In the genomic region with DNA sequence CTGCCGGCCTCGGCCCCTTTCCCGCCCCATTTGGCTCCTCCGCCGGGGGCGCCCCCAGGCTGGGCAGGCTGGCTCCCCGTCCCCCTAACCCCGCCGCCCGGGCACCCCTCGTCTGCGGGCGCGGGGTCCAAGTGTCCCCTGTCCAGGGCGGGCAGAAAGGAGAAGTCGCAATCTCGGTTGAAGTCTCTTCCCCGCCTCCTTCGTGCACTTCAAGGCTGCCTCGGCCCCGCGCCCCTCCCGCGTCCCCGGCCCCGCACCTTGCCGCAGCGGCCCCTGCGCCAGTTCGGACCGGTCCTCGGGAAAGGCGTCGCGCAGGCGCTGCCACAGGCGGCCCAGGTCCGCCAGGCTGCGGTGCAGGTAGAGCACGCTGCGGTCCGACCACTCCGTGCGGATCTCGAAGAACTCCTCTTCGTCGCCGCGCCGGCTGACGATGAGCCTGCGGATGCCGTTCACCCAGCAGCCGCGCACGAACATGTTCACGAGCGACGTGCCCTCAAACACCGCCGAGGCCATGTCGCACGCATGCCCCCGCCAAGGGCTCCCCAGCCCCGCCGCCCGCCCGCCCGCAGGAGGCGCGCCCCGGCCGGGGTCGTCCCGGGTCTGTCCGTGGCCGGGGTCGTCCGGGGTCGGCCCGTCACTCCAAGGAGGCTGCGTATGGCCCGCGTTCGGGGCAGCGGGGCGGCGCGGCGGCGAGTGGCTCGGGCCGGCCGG, we compare ENCODE assay signal across 8 cellular contexts. TPM values are rescaled to one million over a fixed set of nuclear protein-coding genes. Genes with fewer than 3 reads are reported as not detected.
DNase-seq lines count a peak whose midpoint lies in the region; ATAC-seq and TF ChIP-seq lines count a peak whose summit lies in the region.

A gene with protein sequence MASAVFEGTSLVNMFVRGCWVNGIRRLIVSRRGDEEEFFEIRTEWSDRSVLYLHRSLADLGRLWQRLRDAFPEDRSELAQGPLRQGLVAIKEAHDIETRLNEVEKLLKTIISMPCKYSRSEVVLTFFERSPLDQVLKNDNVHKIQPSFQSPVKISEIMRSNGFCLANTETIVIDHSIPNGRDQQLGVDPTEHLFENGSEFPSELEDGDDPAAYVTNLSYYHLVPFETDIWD (minus strand): TSS at position 695 of the 711 bp plus-strand sequence. CDS start 182 bp downstream, at position 513.

- H3K4me1 ChIP-seq in Panc1 (ENCODE audit: control insufficient read depth, insufficient read depth, low read length) (peaks cover 34% of the 10 kb centered on the region), left lung (peaks cover 14 to 50% of the 10 kb centered on the region in 2 donors)

- peak within 1 kb of the TSS; percentile 89 for H3K27ac Mint-ChIP-seq in Calu3 (ENCODE audit: unreplicated experiment)
- H3K27ac Mint-ChIP-seq in stimulated activated naive B cell treated with anti-CD40 and anti-IgM and Interleukin-4, amounts not matched to agents 10 μg/mL and 1 μg/mL and 100 μg/mL, for 72 hours = peak within 1 kb of the TSS; percentile 88

- TF ChIP-seq CTCF in Calu3 (IDR thresholded peaks at IDR 0.05; ENCODE audit: unreplicated experiment) = no peak
- TF ChIP-seq CTCF in Panc1 (IDR thresholded peaks at IDR 0.05) = no peak
- no peak for TF ChIP-seq CTCF in left lung (IDR thresholded peaks at IDR 0.05)

- ATAC-seq in GM21737 (IDR thresholded peaks at IDR 0.05; ENCODE audit: unreplicated experiment) = peak; percentile 5
- peak; percentile 2 for ATAC-seq in Panc1
- ATAC-seq in left lung = peak; percentile 4
- peak; percentile 5 for ATAC-seq in stimulated activated naive B cell treated with anti-CD40 and anti-IgM and Interleukin-4, amounts not matched to agents 10 μg/mL and 1 μg/mL and 100 μg/mL, for 72 hours (replicated peaks)
- ATAC-seq in HG03432 (IDR thresholded peaks at IDR 0.05; ENCODE audit: unreplicated experiment) = no peak

- CTCF ChIA-PET in Calu3 (lab: Charles Lee) (interaction anchor here (1.0 to 2.5 kb wide), 2 partner anchors 75 to 98 kb away, joined by 3 to 14 read pairs; a partner anchor contains a TSS), Panc1 (lab: Charles Lee) (no interaction called here)

- no peaks in the 10 kb centered on the region for H3K27me3 Mint-ChIP-seq in Calu3 (ENCODE audit: unreplicated experiment)
- H3K27me3 Mint-ChIP-seq in stimulated activated naive B cell treated with anti-CD40 and anti-IgM and Interleukin-4, amounts not matched to agents 10 μg/mL and 1 μg/mL and 100 μg/mL, for 72 hours = peaks cover 0 to 8% of the 10 kb centered on the region in 2 donors

- H3K4me1 Mint-ChIP-seq in Calu3 (ENCODE audit: low read depth, unreplicated experiment) = peaks cover 29% of the 10 kb centered on the region
- H3K4me1 Mint-ChIP-seq in stimulated activated naive B cell treated with anti-CD40 and anti-IgM and Interleukin-4, amounts not matched to agents 10 μg/mL and 1 μg/mL and 100 μg/mL, for 72 hours = peaks cover 39 to 55% of the 10 kb centered on the region in 2 donors

- H3K27me3 ChIP-seq in Panc1 (ENCODE audit: control insufficient read depth, insufficient read depth, low read length) = no peaks in the 10 kb centered on the region
- H3K27me3 ChIP-seq in left lung = peaks cover 0 to 52% of the 10 kb centered on the region in 2 donors

- peak within 1 kb of the TSS; percentile 85 for H3K27ac ChIP-seq in Panc1 (ENCODE audit: low read length)
- H3K27ac ChIP-seq in caudate nucleus (ENCODE audit: low read depth, low read length) = peak within 1 kb of the TSS; percentile 88
- H3K27ac ChIP-seq in left lung = peak within 1 kb of the TSS; percentile 92 to 98

- in situ Hi-C loops in Panc1 (cut with HindIII; ENCODE audit: low pct_unique_long_range_greater_than_20kb, low sequenced_read_pairs) = no loop called here

- H3K4me3 ChIP-seq in Panc1 (ENCODE audit: low read depth in 2 of 2, low read length in 2 of 2) = peak within 1 kb of the TSS; percentile 62 to 66
- peak within 1 kb of the TSS; percentile 66 to 79 for H3K4me3 ChIP-seq in left lung

- DNase-seq in Calu3 (no peak), Panc1 (ENCODE audit: low read depth, low spot score) (no peak), caudate nucleus (lab: John Stamatoyannopoulos, UW) (no peak), left lung (peak in 1 of 2 donors; percentile 84), 8988T (no peak)
- no peak for DNase-seq in stimulated activated naive B cell treated with anti-CD40 and anti-IgM and Interleukin-4, amounts not matched to agents 10 μg/mL and 1 μg/mL and 100 μg/mL, for 72 hours

- BruUV-seq in Calu3 (replicated peaks; lab: Mats Ljungman, UMichigan) = TSS peak; percentile 11
- BruUV-seq in Panc1 (replicated peaks; lab: Mats Ljungman, UMichigan) = no TSS peak

- H3K9me3 Mint-ChIP-seq in Calu3 (ENCODE audit: low read depth, unreplicated experiment) = no peaks in the 10 kb centered on the region
- H3K9me3 Mint-ChIP-seq in stimulated activated naive B cell treated with anti-CD40 and anti-IgM and Interleukin-4, amounts not matched to agents 10 μg/mL and 1 μg/mL and 100 μg/mL, for 72 hours = no peaks in the 10 kb centered on the region

- H3K36me3 Mint-ChIP-seq in Calu3 (ENCODE audit: insufficient read depth, unreplicated experiment) = peaks cover 51% of the 10 kb centered on the region
- peaks cover 6 to 23% of the 10 kb centered on the region in 2 donors for H3K36me3 Mint-ChIP-seq in stimulated activated naive B cell treated with anti-CD40 and anti-IgM and Interleukin-4, amounts not matched to agents 10 μg/mL and 1 μg/mL and 100 μg/mL, for 72 hours

- peak within 1 kb of the TSS; percentile 85 for H3K4me3 Mint-ChIP-seq in Calu3 (ENCODE audit: low read depth, unreplicated experiment)
- H3K4me3 Mint-ChIP-seq in stimulated activated naive B cell treated with anti-CD40 and anti-IgM and Interleukin-4, amounts not matched to agents 10 μg/mL and 1 μg/mL and 100 μg/mL, for 72 hours = peak within 1 kb of the TSS; percentile 85 to 87

- no peaks in the 10 kb centered on the region for H3K9me3 ChIP-seq in Panc1 (ENCODE audit: control insufficient read depth, insufficient read depth, low read depth, low read length)
- H3K9me3 ChIP-seq in left lung = no peaks in the 10 kb centered on the region

- H3K36me3 ChIP-seq in Panc1 (ENCODE audit: control insufficient read depth, insufficient read depth, low read length) (no peaks in the 10 kb centered on the region), left lung (no peaks in the 10 kb centered on the region)

- POLR2A ChIA-PET in Panc1 (lab: Charles Lee) = no interaction called here

- intact Hi-C loops in Calu3 (cut with micrococcal nuclease; ENCODE audit: unreplicated experiment) = no loop called here
- intact Hi-C loops in Panc1 (cut with micrococcal nuclease; ENCODE audit: unreplicated experiment) = no loop called here
- intact Hi-C loops in left lung (cut with DNase I) = no loop called here

RNA-seq across cellular contexts. Expression of the gene that starts here (rescaled TPM):
- total RNA-seq in Calu3 (2022) (15.0 and 18.2 TPM in 2 replicates), Panc1 (2021; ENCODE audit: unreplicated experiment) (36.2 TPM), left lung (10 to 100 TPM; 49.9 to 50.8 TPM)
- 29.3 TPM for polyA plus RNA-seq in Panc1 (2012; ENCODE audit: insufficient read length)
